In the genomic region with DNA sequence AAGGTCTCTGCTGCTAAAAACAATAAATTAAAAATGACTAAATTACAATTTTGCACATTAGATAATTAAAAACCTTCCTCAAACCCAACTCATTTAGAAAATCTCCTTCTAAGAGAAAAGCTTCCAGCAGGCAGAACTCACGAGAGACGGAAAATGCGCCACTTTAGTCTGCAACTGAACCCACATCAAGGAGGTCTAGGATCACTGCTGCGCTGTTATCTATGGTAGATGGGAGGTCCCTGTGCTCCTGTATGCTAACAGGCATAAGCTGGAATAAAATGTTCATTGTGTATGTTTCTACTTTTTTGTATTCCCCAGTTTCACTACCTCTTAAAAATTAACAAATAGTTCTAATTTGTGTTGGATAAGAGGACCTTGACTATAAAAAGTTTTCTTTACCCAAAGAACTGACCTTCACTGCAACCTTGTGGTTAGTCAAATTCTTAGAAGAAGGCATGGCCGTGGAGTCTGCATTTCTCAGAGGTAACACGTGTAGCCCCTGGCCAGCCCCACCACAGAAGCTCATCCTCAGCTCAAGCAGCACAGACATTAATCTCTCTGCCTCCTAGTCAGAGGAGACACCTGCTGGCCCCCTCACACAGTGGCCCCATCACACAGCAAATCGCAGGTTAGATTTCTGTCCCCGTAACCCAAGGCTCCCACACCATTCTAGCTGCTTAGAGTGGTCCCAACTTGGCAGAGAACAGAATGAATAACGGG, we compare ENCODE assay signal across 1 cellular context.
TF ChIP-seq lines count a peak whose summit lies in the region.

No MANE protein-coding gene starts in this region.

TF ChIP-seq in H1, 55 proteins besides CTCF, POLR2A, EP300 and RAD21:
- TF ChIP-seq FOSL1 (IDR thresholded peaks at IDR 0.05; ENCODE audit: insufficient read depth, low read depth, low read length) (no peak), KDM5A (IDR thresholded peaks at IDR 0.05; ENCODE audit: low read length) (no peak)
